ENCODE assay signal across 8 cellular contexts in the genomic region with DNA sequence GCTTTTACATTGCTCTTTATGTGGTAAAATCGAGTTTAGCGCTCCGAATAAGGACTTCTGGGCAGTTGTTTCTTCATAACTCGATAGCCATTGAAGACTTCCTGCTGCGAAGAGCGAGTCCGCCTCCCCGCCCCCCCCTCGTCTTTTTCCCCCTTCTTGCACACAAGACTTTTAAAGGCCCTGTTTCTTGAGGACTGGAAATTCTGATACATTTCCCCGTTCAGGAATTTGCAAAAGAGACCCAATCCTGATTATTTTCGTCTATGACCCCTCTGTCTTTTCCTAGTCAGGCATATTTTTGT. TPM values are rescaled to one million over a fixed set of nuclear protein-coding genes. Genes with fewer than 3 reads are reported as not detected.
A peak's percentile ranks its signal among the peaks of the same experiment; 100 is the strongest.
DNase-seq lines count a peak whose midpoint lies in the region; ATAC-seq, FAIRE-seq and TF ChIP-seq lines count a peak whose summit lies in the region.

No MANE protein-coding gene starts in this region.

- H4K20me1 ChIP-seq in H9 (ENCODE audit: control insufficient read depth, insufficient read depth, insufficient read length), result no peaks in the 10 kb centered on the region

- no peak overlapping the region for H2BK12ac ChIP-seq in H9 (ENCODE audit: insufficient read length, low read depth, low read length)

- no peak for FAIRE-seq in small intestine (lab: Jason Lieb, UNC)

- H3K79me1 ChIP-seq in H9 (ENCODE audit: insufficient read depth, low read depth, low read length, poor library complexity, severe bottlenecking), result no peaks in the 10 kb centered on the region

- peak overlapping the region; percentile 94 to 99 for H3K4me3 Mint-ChIP-seq in H9
- H3K4me3 Mint-ChIP-seq in activated T-helper 2 cell treated with anti-CD3 and anti-CD28 coated beads, Interferon-gamma antibody, Interleukin-2, Interleukin-4, amounts not matched to agents 10 μg/mL and 5 μg/mL and 100 μg/mL, durations not matched to agents 14 hours and 24 hours and 36 hours (ENCODE audit: low read depth), result peak overlapping the region; percentile 92

- peak overlapping the region; percentile 31 for H4K5ac ChIP-seq in H9 (ENCODE audit: insufficient read length, low read depth, low read length)

- no peak overlapping the region for H3T11ph ChIP-seq in H9 (ENCODE audit: low read length)

- H2BK120ac ChIP-seq in H9 (ENCODE audit: low read depth, low read length, poor library complexity, severe bottlenecking), result no peak overlapping the region

- H3K56ac ChIP-seq in H9 (ENCODE audit: insufficient read length, low read depth, low read length), result no peak overlapping the region

- TF ChIP-seq CTCF in 22Rv1 (IDR thresholded peaks at IDR 0.05), result no peak
- TF ChIP-seq CTCF in H9 (conservative IDR thresholded peaks at IDR 0.05), result no peak

- H3K9me3 Mint-ChIP-seq in H9, result peaks cover 3 to 12% of the 10 kb centered on the region in 2 experiments; a peak in 4 of 5 replicates
- H3K9me3 Mint-ChIP-seq in activated T-helper 2 cell treated with anti-CD3 and anti-CD28 coated beads, Interferon-gamma antibody, Interleukin-2, Interleukin-4, amounts not matched to agents 10 μg/mL and 5 μg/mL and 100 μg/mL, durations not matched to agents 14 hours and 24 hours and 36 hours, result no peaks in the 10 kb centered on the region

- DNase-seq in H9 (no peak), right cardiac atrium (peak in 2 of 3 donors; percentile 70 to 75), small intestine (no peak), NCI-H524 (lab: John Stamatoyannopoulos, UW) (no peak)
- no peak for DNase-seq in activated T-helper 2 cell treated with anti-CD3 and anti-CD28 coated beads, Interferon-gamma antibody, Interleukin-2, Interleukin-4, amounts not matched to agents 10 μg/mL and 5 μg/mL and 100 μg/mL, durations not matched to agents 14 hours and 24 hours and 36 hours (ENCODE audit: low spot score)

- peaks cover 26 to 34% (median 32%) of the 10 kb centered on the region in 3 experiments for H3K36me3 Mint-ChIP-seq in H9 (ENCODE audit: insufficient read depth in 1 of 3, low read depth in 3 of 3)
- H3K36me3 Mint-ChIP-seq in activated T-helper 2 cell treated with anti-CD3 and anti-CD28 coated beads, Interferon-gamma antibody, Interleukin-2, Interleukin-4, amounts not matched to agents 10 μg/mL and 5 μg/mL and 100 μg/mL, durations not matched to agents 14 hours and 24 hours and 36 hours (ENCODE audit: low read depth), result peaks cover 30% of the 10 kb centered on the region

- no peaks in the 10 kb centered on the region for H3K36me3 ChIP-seq in small intestine (ENCODE audit: control insufficient read depth in 2 of 2, insufficient read depth in 2 of 2, low read length in 2 of 2)

- H3K27me3 Mint-ChIP-seq in H9 (ENCODE audit: low read depth), result no peaks in the 10 kb centered on the region; the same call in 1 of the 2 replicates
- peaks cover 4% of the 10 kb centered on the region for H3K27me3 Mint-ChIP-seq in activated T-helper 2 cell treated with anti-CD3 and anti-CD28 coated beads, Interferon-gamma antibody, Interleukin-2, Interleukin-4, amounts not matched to agents 10 μg/mL and 5 μg/mL and 100 μg/mL, durations not matched to agents 14 hours and 24 hours and 36 hours (ENCODE audit: low read depth)

- H3K9me3 ChIP-seq in H9 (ENCODE audit: control insufficient read depth, low read depth, low read length) (no peaks in the 10 kb centered on the region), right cardiac atrium (ENCODE audit: control insufficient read depth, low read length) (no peaks in the 10 kb centered on the region), small intestine (ENCODE audit: control insufficient read depth, low read depth) (no peaks in the 10 kb centered on the region)

- intact Hi-C loops in activated T-helper 2 cell treated with anti-CD3 and anti-CD28 coated beads, Interferon-gamma antibody, Interleukin-2, Interleukin-4, amounts not matched to agents 10 μg/mL and 5 μg/mL and 100 μg/mL, durations not matched to agents 14 hours and 24 hours and 36 hours (cut with micrococcal nuclease), result loop anchor here (5.0 to 10.0 kb wide), 3 partner anchors 66 to 1209 kb away; no protein-coding TSS in a partner anchor
- intact Hi-C loops in right cardiac atrium (cut with DNase I), result loop anchor here in 3 of 4 donors (10.0 kb wide), 4 partner anchors 139 to 1069 kb away; no protein-coding TSS in a partner anchor

- peak overlapping the region; percentile 74; the same call in 1 of the 2 replicates for H3K14ac ChIP-seq in H9 (ENCODE audit: insufficient read depth, low read length)

- peaks cover 27 to 30% of the 10 kb centered on the region in 2 experiments for H3K4me1 Mint-ChIP-seq in H9
- H3K4me1 Mint-ChIP-seq in activated T-helper 2 cell treated with anti-CD3 and anti-CD28 coated beads, Interferon-gamma antibody, Interleukin-2, Interleukin-4, amounts not matched to agents 10 μg/mL and 5 μg/mL and 100 μg/mL, durations not matched to agents 14 hours and 24 hours and 36 hours (ENCODE audit: low read depth), result peaks cover 38% of the 10 kb centered on the region

- WGBS in H9 (ENCODE audit: extremely low coverage, insufficient read length, low lambda C conversion rate), result no CpG with 5 or more reads among the region's 11 CpGs
- under 1% methylated on average over 11 of the region's 11 CpGs for WGBS in right cardiac atrium
- WGBS in small intestine, 3 donors, result 2 to 4% (median 3%) methylated on average over 11 of the region's 11 CpGs

- no peak overlapping the region for H2AK5ac ChIP-seq in H9 (ENCODE audit: insufficient read length, low read length)

- H3K27me3 ChIP-seq in H9 (ENCODE audit: insufficient read depth, low read length), result no peaks in the 10 kb centered on the region
- no peaks in the 10 kb centered on the region for H3K27me3 ChIP-seq in right cardiac atrium (ENCODE audit: control insufficient read depth, insufficient read depth)
- H3K27me3 ChIP-seq in small intestine (ENCODE audit: control insufficient read depth in 2 of 2, insufficient read depth in 2 of 2, low read length in 2 of 2), result no peaks in the 10 kb centered on the region

- H2BK15ac ChIP-seq in H9 (ENCODE audit: low read depth, low read length), result no peak overlapping the region

- peaks cover 5% of the 10 kb centered on the region; the same call in 1 of the 2 replicates for H3K79me2 ChIP-seq in H9 (ENCODE audit: insufficient read depth, low read length)

- H3K23me2 ChIP-seq in H9 (ENCODE audit: insufficient read length, low read depth, low read length, poor library complexity, severe bottlenecking), result peaks cover 14% of the 10 kb centered on the region

- H2BK20ac ChIP-seq in H9 (ENCODE audit: low read depth, low read length, poor library complexity, severe bottlenecking), result no peak overlapping the region

- no peak overlapping the region; the same call in 1 of the 2 replicates for H3K4ac ChIP-seq in H9 (ENCODE audit: low read depth, low read length)

- H3K23ac ChIP-seq in H9 (ENCODE audit: insufficient read length, low read depth, low read length), result no peak overlapping the region

- peak overlapping the region; percentile 82 for H3K9ac ChIP-seq in H9 (ENCODE audit: extremely low read depth, insufficient read length, low read length)

- H3K27ac ChIP-seq in 22Rv1 (peak overlapping the region; percentile 99), H9 (ENCODE audit: insufficient read length, low read depth, low read length) (peak overlapping the region; percentile 57), right cardiac atrium (ENCODE audit: low read length) (peak overlapping the region; percentile 98), small intestine (ENCODE audit: low read depth in 1 of 2, low read length in 1 of 2) (peak overlapping the region; percentile 85 to 90)

- H3K4me3 ChIP-seq in right cardiac atrium (ENCODE audit: low read length) (peak overlapping the region; percentile 85), small intestine (ENCODE audit: low read depth in 1 of 2, low read length in 2 of 2) (peak overlapping the region; percentile 43 to 95)

- H4K8ac ChIP-seq in H9 (replicated peaks; ENCODE audit: insufficient read length, low read depth, low read length), result no peak overlapping the region

- ATAC-seq in right cardiac atrium (no peak), GM21423 (IDR thresholded peaks at IDR 0.05; ENCODE audit: unreplicated experiment) (no peak), GM21447 (IDR thresholded peaks at IDR 0.05; ENCODE audit: unreplicated experiment) (no peak)

- H3K4me1 ChIP-seq in H9 (ENCODE audit: insufficient read depth, low read length) (peaks cover 6% of the 10 kb centered on the region; the same call in 1 of the 2 replicates), right cardiac atrium (ENCODE audit: control insufficient read depth, insufficient read depth, low read length) (no peaks in the 10 kb centered on the region), small intestine (ENCODE audit: control insufficient read depth in 2 of 2, insufficient read depth in 1 of 2, low read depth in 1 of 2, low read length in 1 of 2) (peaks cover 0 to 3% of the 10 kb centered on the region in 2 donors)

- peak overlapping the region; percentile 49 for H3K18ac ChIP-seq in H9 (ENCODE audit: insufficient read length, low read depth, low read length)

- no peak overlapping the region for H2BK5ac ChIP-seq in H9 (ENCODE audit: insufficient read length, low read length)

- peak overlapping the region; percentile 73 for H3K4me2 ChIP-seq in H9 (ENCODE audit: insufficient read depth, insufficient read length, low read length)

- peak overlapping the region; percentile 98 to 99 (median 98) for H3K27ac Mint-ChIP-seq in H9
- H3K27ac Mint-ChIP-seq in activated T-helper 2 cell treated with anti-CD3 and anti-CD28 coated beads, Interferon-gamma antibody, Interleukin-2, Interleukin-4, amounts not matched to agents 10 μg/mL and 5 μg/mL and 100 μg/mL, durations not matched to agents 14 hours and 24 hours and 36 hours, result peak overlapping the region; percentile 98

- H4K91ac ChIP-seq in H9 (ENCODE audit: insufficient read length, low read depth, low read length), result no peak overlapping the region

- peak overlapping the region; percentile 35 for H2AFZ ChIP-seq in H9 (ENCODE audit: low read length)

RNA-seq across cellular contexts. Expression of gene CITED2, which starts 1.6 kb away (rescaled TPM):
- total RNA-seq in H9 (2021), result 107 and 110 TPM in 2 replicates
- 36.0 and 43.6 TPM in 2 replicates for total RNA-seq in activated T-helper 2 cell treated with anti-CD3 and anti-CD28 coated beads, Interferon-gamma antibody, Interleukin-2, Interleukin-4, amounts not matched to agents 10 μg/mL and 5 μg/mL and 100 μg/mL, durations not matched to agents 14 hours and 24 hours and 36 hours
- total RNA-seq in right cardiac atrium, result 100 to 1,000 TPM in 3 of 4 donors, 10 to 100 TPM in 1; 67.9 to 138 (median 113) TPM
- polyA plus RNA-seq in right cardiac atrium, result 35.7 TPM
- 10 to 100 TPM; 21.1 to 39.5 (median 23.5) TPM for polyA plus RNA-seq in small intestine

Comparison
In these comparisons a context has a peak if more than half of its experiments do, and no peak if none do; other contexts are left out.
1. DNase-seq: peak in right cardiac atrium (2 of 3); none in H9 (single experiment), activated T-helper 2 cell treated with anti-CD3 and anti-CD28 coated beads, Interferon-gamma antibody, Interleukin-2, Interleukin-4, amounts not matched to agents 10 μg/mL and 5 μg/mL and 100 μg/mL, durations not matched to agents 14 hours and 24 hours and 36 hours (single experiment), small intestine (single experiment) and NCI-H524 (0 of 2).
2. Peak in every context shown above with its lines, with median percentiles within 50 percentile points of each other: H3K27ac ChIP-seq.